ENCODE assay signal across 8 cellular contexts in genomic region chr6:136822379-136823127, GRCh38. TPM values are rescaled to one million over a fixed set of nuclear protein-coding genes. Genes with fewer than 3 reads are reported as not detected.
DNase-seq lines count a peak whose midpoint lies in the region; ATAC-seq, FAIRE-seq and TF ChIP-seq lines count a peak whose summit lies in the region.

TSS of gene PEX7 (plus strand) at chr6:136822592. CDS start at chr6:136822666, 74 bp downstream.

- H3K4me1 ChIP-seq in keratinocyte (ENCODE audit: control insufficient read depth, extremely low read depth, insufficient read depth, low read length) = no peaks in the 10 kb centered on the region

- no peaks in the 10 kb centered on the region for H3K9me1 ChIP-seq in keratinocyte (ENCODE audit: control insufficient read depth, extremely low read depth, insufficient read depth, low read length)

- FAIRE-seq in keratinocyte (lab: Jason Lieb, UNC) = peak; percentile 96

- peak within 1 kb of the TSS; percentile 94 for H3K4me2 ChIP-seq in keratinocyte (ENCODE audit: control insufficient read depth, extremely low read depth, insufficient read depth, low read depth, low read length)

- H3K36me3 ChIP-seq in keratinocyte (ENCODE audit: control insufficient read depth in 2 of 2, extremely low read depth in 1 of 2, insufficient read depth in 2 of 2, low read length in 2 of 2) = peaks cover 0 to 6% of the 10 kb centered on the region in 2 experiments

- no peaks in the 10 kb centered on the region for H3K27me3 ChIP-seq in keratinocyte (ENCODE audit: control insufficient read depth, extremely low read depth, insufficient read depth, low read length)

- peak within 1 kb of the TSS; percentile 61 to 79 (median 77) for H3K4me3 ChIP-seq in keratinocyte (ENCODE audit: control insufficient read depth in 2 of 3, extremely low read depth in 1 of 3, insufficient read depth in 2 of 3, low read depth in 1 of 3, low read length in 3 of 3)

- no peaks in the 10 kb centered on the region for H3K79me2 ChIP-seq in keratinocyte (ENCODE audit: control insufficient read depth, insufficient read depth, low read length)

- no peaks in the 10 kb centered on the region for H3K9me3 ChIP-seq in keratinocyte (ENCODE audit: control insufficient read depth, low read depth, low read length)

- peak within 1 kb of the TSS; percentile 75 for H3K27ac ChIP-seq in keratinocyte (ENCODE audit: control insufficient read depth, insufficient read depth, low read length)

- ATAC-seq in GM19035 (IDR thresholded peaks at IDR 0.05; ENCODE audit: unreplicated experiment) (peak; percentile 96), HG03342 (IDR thresholded peaks at IDR 0.05; ENCODE audit: unreplicated experiment) (peak; percentile 96)

- peak; percentile 55 to 70 (median 58) for TF ChIP-seq CTCF in keratinocyte (optimal IDR thresholded peaks at IDR 0.05 in 1 of 3, IDR thresholded peaks at IDR 0.05 in 1 of 3, conservative IDR thresholded peaks at IDR 0.05 in 1 of 3; ENCODE audit: extremely low read depth in 1 of 3, insufficient read depth in 2 of 3, low read length in 3 of 3)

- peaks cover 2% of the 10 kb centered on the region for H4K20me1 ChIP-seq in keratinocyte (ENCODE audit: control insufficient read depth, extremely low read depth, insufficient read depth, low read length)

- H3K9ac ChIP-seq in keratinocyte (ENCODE audit: control insufficient read depth, extremely low read depth, insufficient read depth, low read length) = peak within 1 kb of the TSS; percentile 84

- H2AFZ ChIP-seq in keratinocyte (ENCODE audit: control insufficient read depth, low read length) = peak within 1 kb of the TSS; percentile 99

- dilution Hi-C loops in keratinocyte (cut with MboI; ENCODE audit: extremely low pct_ligation_motif_present, low sequenced_read_pairs) = no loop called here

- DNase-seq in Ammon's horn (ENCODE audit: low spot score) = peak; percentile 95
- peak; percentile 93 for DNase-seq in NCI-H345 (lab: John Stamatoyannopoulos, UW)
- peak; percentile 87 for DNase-seq in activated CD4-positive, CD25-positive, alpha-beta regulatory T cell treated with anti-CD3 and anti-CD28 coated beads, Interleukin-2, amount 50 U/mL, for 72 hours
- DNase-seq in cerebellum (ENCODE audit: low spot score) = peak; percentile 91
- peak; percentile 32 for DNase-seq in keratinocyte (ENCODE audit: low read depth, low spot score)
- DNase-seq in stimulated activated CD4-positive, alpha-beta T cell treated with anti-CD3 and anti-CD28 coated beads, Interleukin-12 subunit alpha, Interleukin-12 subunit beta, amount 100 ng/mL, for 48 hours (ENCODE audit: low read depth in 2 of 3, low spot score in 1 of 3) = peak; percentile 80 to 85 (median 81)

RNA-seq across cellular contexts. Expression of gene PEX7, which starts in this region (rescaled TPM):
- total RNA-seq in cerebellum = 7.0 TPM
- 11.5 to 15.6 TPM (median 14.4 TPM) in 3 replicates for polyA plus RNA-seq in keratinocyte
- polyA plus RNA-seq in keratinocyte (2011; ENCODE audit: low read depth) = 11.0 TPM
- 12.4 and 17.3 TPM in 2 replicates for polyA plus RNA-seq in keratinocyte (2011; cell fraction: cytosol; rRNA removed)
- 8.0 and 10.3 TPM in 2 replicates for polyA plus RNA-seq in keratinocyte (2011; cell fraction: nucleus; rRNA removed)
- 7.9 and 10.7 TPM in 2 replicates for polyA plus RNA-seq in keratinocyte (2012; ENCODE audit: low replicate concordance)
- 1.4 to 9.3 TPM (median 8.3 TPM) in 3 replicates for polyA minus RNA-seq in keratinocyte
- 15.5 TPM for polyA minus RNA-seq in keratinocyte (2011; cell fraction: cytosol; rRNA and poly(A)+ RNA removed)
- 5.0 and 5.8 TPM in 2 replicates for polyA minus RNA-seq in keratinocyte (2011; cell fraction: nucleus; rRNA and poly(A)+ RNA removed)

Comparison
In these comparisons a context has a peak if more than half of its experiments do, and no peak if none do; other contexts are left out.
1. Peak in every context shown above with its lines: DNase-seq, ATAC-seq, H3K4me3 ChIP-seq and H3K27ac ChIP-seq.
2. DNase-seq: peak in every context shown above with its lines; median percentile 95 in Ammon's horn; 93 in NCI-H345; 91 in cerebellum; 87 in activated CD4-positive, CD25-positive, alpha-beta regulatory T cell treated with anti-CD3 and anti-CD28 coated beads, Interleukin-2, amount 50 U/mL, for 72 hours; 81 in stimulated activated CD4-positive, alpha-beta T cell treated with anti-CD3 and anti-CD28 coated beads, Interleukin-12 subunit alpha, Interleukin-12 subunit beta, amount 100 ng/mL, for 48 hours; 32 in keratinocyte.